Comparison of ENCODE assay signal across 20 cellular contexts in genomic region chr9:86867658-86868313, GRCh38.
DNase-seq lines count a peak whose midpoint lies in the region; ATAC-seq and TF ChIP-seq lines count a peak whose summit lies in the region.
"Had no signal": no experiment of that assay in that cellular context is flagged by ENCODE, and none has a peak within 500 bp of the region (broad histone marks: within the 10 kb centered on the region; RNA-seq: fewer than 3 reads in every experiment).

No MANE protein-coding gene starts in this region.

- H3K4me3 ChIP-seq in aorta (ENCODE audit: low read length in 2 of 2): no peak overlapping the region
- H3K4me3 ChIP-seq: ascending aorta, dorsolateral prefrontal cortex, ovary had no signal

- no peaks in the 10 kb centered on the region for H3K9me3 ChIP-seq in aorta (ENCODE audit: control insufficient read depth, low read length)
- H3K9me3 ChIP-seq: ascending aorta, ovary had no signal

- DNase-seq in DMS 273 treated with DMSO at 0.1 percent for 48 hours (lab: John Stamatoyannopoulos, UW): peak; percentile 1
- peak; percentile 33 for DNase-seq in NCI-H1092 treated with DMSO at 0.1 percent for 48 hours (lab: John Stamatoyannopoulos, UW)
- DNase-seq in ecto neural progenitor cell (ENCODE audit: low spot score): peak; percentile 49
- peak; percentile 42 for DNase-seq in nephron progenitor cell
- no peak for DNase-seq in GM13977 (ENCODE audit: low spot score)
- DNase-seq in aorta: no peak
- DNase-seq: activated CD4-positive, alpha-beta T cell treated with anti-CD3 and anti-CD28 coated beads for 36 hours; activated CD8-positive, alpha-beta memory T cell treated with anti-CD3 and anti-CD28 coated beads, Interleukin-2, amount 50 U/mL, for 48 hours; dorsolateral prefrontal cortex; KBM-7; left colon; NCI-H1417 treated with DMSO at 0.1 percent for 48 hours; NCI-H226; ovary; SIG-M5; T-helper 9 cell had no signal

- in situ Hi-C loops in GM13977 (cut with MboI; ENCODE audit: low pct_unique_long_range_greater_than_20kb, low sequenced_read_pairs, unreplicated experiment): no loop called here

- H3K27ac ChIP-seq in aorta (ENCODE audit: low read depth in 1 of 2, low read length in 2 of 2): no peak overlapping the region
- H3K27ac ChIP-seq: ascending aorta, dorsolateral prefrontal cortex, ovary had no signal

- TF ChIP-seq CTCF in nephron progenitor cell (IDR thresholded peaks at IDR 0.05) (no peak), GM13977 (IDR thresholded peaks at IDR 0.05; ENCODE audit: extremely low read depth, insufficient read depth, missing control alignments) (no peak)

- peak overlapping the region; percentile 97 for H3K27ac Mint-ChIP-seq in nephron progenitor cell
- H3K27ac Mint-ChIP-seq: activated CD4-positive, alpha-beta T cell treated with anti-CD3 and anti-CD28 coated beads for 36 hours; B cell had no signal

- no peaks in the 10 kb centered on the region for H3K27me3 ChIP-seq in aorta (ENCODE audit: control insufficient read depth in 1 of 2, insufficient read depth in 2 of 2, low read length in 1 of 2)
- H3K27me3 ChIP-seq: ascending aorta, ovary had no signal

- no peaks in the 10 kb centered on the region for H3K9me3 Mint-ChIP-seq in nephron progenitor cell

- peaks cover 83% of the 10 kb centered on the region for H3K4me1 Mint-ChIP-seq in nephron progenitor cell
- H3K4me1 Mint-ChIP-seq: activated CD4-positive, alpha-beta T cell treated with anti-CD3 and anti-CD28 coated beads for 36 hours; B cell had no signal

- peak overlapping the region; percentile 59 for H3K4me3 Mint-ChIP-seq in nephron progenitor cell
- H3K4me3 Mint-ChIP-seq: activated CD4-positive, alpha-beta T cell treated with anti-CD3 and anti-CD28 coated beads for 36 hours; B cell had no signal

- H3K36me3 ChIP-seq in aorta (ENCODE audit: control insufficient read depth in 1 of 2, insufficient read depth in 2 of 2, low read length in 1 of 2): no peaks in the 10 kb centered on the region
- H3K36me3 ChIP-seq: ascending aorta, ovary had no signal

- no peaks in the 10 kb centered on the region for H3K4me1 ChIP-seq in aorta (ENCODE audit: control insufficient read depth in 1 of 2, insufficient read depth in 2 of 2, low read length in 2 of 2)
- H3K4me1 ChIP-seq: ascending aorta had no signal

- peaks cover under 1% of the 10 kb centered on the region for H3K36me3 Mint-ChIP-seq in nephron progenitor cell (ENCODE audit: low read depth)

- no peaks in the 10 kb centered on the region for H3K27me3 Mint-ChIP-seq in nephron progenitor cell (ENCODE audit: low read depth, poor library complexity)
- H3K27me3 Mint-ChIP-seq: B cell had no signal

- 59 to 61% methylated on average over 6 of the region's 6 CpGs for WGBS in aorta, 2 donors

- no peak for ATAC-seq in GM21515 (IDR thresholded peaks at IDR 0.05; ENCODE audit: unreplicated experiment)
- no peak for ATAC-seq in aorta (ENCODE audit: low FRiP score)
- ATAC-seq in GM18873 (IDR thresholded peaks at IDR 0.05; ENCODE audit: low FRiP score, unreplicated experiment): no peak
- ATAC-seq: activated CD4-positive, alpha-beta T cell treated with anti-CD3 and anti-CD28 coated beads for 36 hours; left colon had no signal

- intact Hi-C loops in aorta (cut with DNase I): no loop called here

Comparison
In these comparisons a context has a peak if more than half of its experiments do, and no peak if none do; other contexts are left out.
1. DNase-seq: peak in DMS 273 treated with DMSO at 0.1 percent for 48 hours (single experiment), NCI-H1092 treated with DMSO at 0.1 percent for 48 hours (single experiment), ecto neural progenitor cell (single experiment) and nephron progenitor cell (single experiment); none in GM13977 (single experiment) and aorta (0 of 2).